ENCODE assay signal across 1 cellular context in genomic region chr11:1298695-1299492, GRCh38.
TF ChIP-seq lines count a peak whose summit lies in the region.

No MANE protein-coding gene starts in this region.

TF ChIP-seq in HepG2, 621 proteins besides CTCF, POLR2A, EP300 and RAD21 (continued from another document and continues in another):
- TF ChIP-seq HIC2 (CRISPR knock-in tag; IDR thresholded peaks at IDR 0.05; ENCODE audit: low read depth) (peak; percentile 76; the same call in 1 of the 2 replicates), PRDM4 (CRISPR knock-in tag; IDR thresholded peaks at IDR 0.05; ENCODE audit: borderline replicate concordance) (no peak), SIX4 (CRISPR knock-in tag; IDR thresholded peaks at IDR 0.05) (0 out of 2 replicates have a peak, but pooled peaks have one; percentile 23), YEATS4 (CRISPR knock-in tag; IDR thresholded peaks at IDR 0.05; ENCODE audit: borderline replicate concordance) (0 out of 2 replicates have a peak, but pooled peaks have one; percentile 59), SUZ12 (IDR thresholded peaks at IDR 0.05; ENCODE audit: low read depth, low read length) (no peak), ZNF446 (CRISPR knock-in tag; IDR thresholded peaks at IDR 0.05) (no peak), HINFP (CRISPR knock-in tag; IDR thresholded peaks at IDR 0.05; ENCODE audit: low read depth) (peak; percentile 64), ZNF281 (CRISPR knock-in tag; IDR thresholded peaks at IDR 0.05; ENCODE audit: borderline replicate concordance) (peak; percentile 56; the same call in 1 of the 2 replicates), ZBTB40 (IDR thresholded peaks at IDR 0.05) (no peak), ZBTB40 (CRISPR knock-in tag; IDR thresholded peaks at IDR 0.05) (0 out of 2 replicates have a peak, but pooled peaks have one; percentile 27), RELA (CRISPR knock-in tag; IDR thresholded peaks at IDR 0.05) (no peak), ZNF407 (CRISPR knock-in tag; IDR thresholded peaks at IDR 0.05; ENCODE audit: not compliant biosample characterization) (no peak), HNF1B (CRISPR knock-in tag; IDR thresholded peaks at IDR 0.05) (peak; percentile 86; the same call in 1 of the 2 replicates), TP53 (CRISPR knock-in tag; conservative IDR thresholded peaks at IDR 0.05) (peak; percentile 57; the same call in 1 of the 2 replicates), MYNN (CRISPR knock-in tag; IDR thresholded peaks at IDR 0.05; ENCODE audit: low read depth) (0 out of 2 replicates have a peak, but pooled peaks have one; percentile 18), SIN3B (IDR thresholded peaks at IDR 0.05; ENCODE audit: low read length) (no peak), YEATS2 (CRISPR knock-in tag; IDR thresholded peaks at IDR 0.05; ENCODE audit: borderline replicate concordance) (peak; percentile 69; the same call in 1 of the 2 replicates), ARID2 (CRISPR knock-in tag; IDR thresholded peaks at IDR 0.05; ENCODE audit: borderline replicate concordance) (peak; percentile 76; the same call in 1 of the 2 replicates), HOXA5 (CRISPR knock-in tag; IDR thresholded peaks at IDR 0.05) (peak; percentile 61; the same call in 1 of the 2 replicates), GTF2F1 (IDR thresholded peaks at IDR 0.05; ENCODE audit: low read length) (no peak)
